ENCODE assay signal across 1 cellular context in genomic region chr9:136244116-136244775, GRCh38.
TF ChIP-seq lines count a peak whose summit lies in the region.

No MANE protein-coding gene starts in this region.

TF ChIP-seq in HepG2, 621 proteins besides CTCF, POLR2A, EP300 and RAD21 (continued from another document):
- TF ChIP-seq ARID5B (CRISPR knock-in tag; IDR thresholded peaks at IDR 0.05): peak; percentile 41; the same call in 1 of the 2 replicates
